ENCODE assay signal across 1 cellular context in genomic region chr4:1730532-1731135, GRCh38.
TF ChIP-seq lines count a peak whose summit lies in the region.

No MANE protein-coding gene starts in this region.

TF ChIP-seq in HepG2, 621 proteins besides CTCF, POLR2A, EP300 and RAD21:
- no peak for TF ChIP-seq KDM3A (CRISPR knock-in tag; IDR thresholded peaks at IDR 0.05; ENCODE audit: low read depth)
- 0 out of 2 replicates have a peak, but pooled peaks have one; percentile 25 for TF ChIP-seq ZNF280B (CRISPR knock-in tag; IDR thresholded peaks at IDR 0.05; ENCODE audit: borderline replicate concordance)
- TF ChIP-seq ZNF672 (CRISPR knock-in tag; IDR thresholded peaks at IDR 0.05) = no peak
- TF ChIP-seq AGO2 (optimal IDR thresholded peaks at IDR 0.05; ENCODE audit: low read depth, low read length) = peak; percentile 32
TF ChIP-seq in HepG2: peak in this region for 2.
